In genomic region chr7:12385364-12385786, GRCh38 we compare ENCODE assay signal across 1 cellular context.
A peak's percentile ranks its signal among the peaks of the same experiment; 100 is the strongest.
TF ChIP-seq lines count a peak whose summit lies in the region.

No MANE protein-coding gene starts in this region.

TF ChIP-seq in K562, 482 proteins besides CTCF, POLR2A, EP300 and RAD21 (continued from another document and continues in another):
- no peak for TF ChIP-seq SMC3 (conservative IDR thresholded peaks at IDR 0.05; ENCODE audit: insufficient read depth, low read depth, low read length)
- TF ChIP-seq, protein P1, sequence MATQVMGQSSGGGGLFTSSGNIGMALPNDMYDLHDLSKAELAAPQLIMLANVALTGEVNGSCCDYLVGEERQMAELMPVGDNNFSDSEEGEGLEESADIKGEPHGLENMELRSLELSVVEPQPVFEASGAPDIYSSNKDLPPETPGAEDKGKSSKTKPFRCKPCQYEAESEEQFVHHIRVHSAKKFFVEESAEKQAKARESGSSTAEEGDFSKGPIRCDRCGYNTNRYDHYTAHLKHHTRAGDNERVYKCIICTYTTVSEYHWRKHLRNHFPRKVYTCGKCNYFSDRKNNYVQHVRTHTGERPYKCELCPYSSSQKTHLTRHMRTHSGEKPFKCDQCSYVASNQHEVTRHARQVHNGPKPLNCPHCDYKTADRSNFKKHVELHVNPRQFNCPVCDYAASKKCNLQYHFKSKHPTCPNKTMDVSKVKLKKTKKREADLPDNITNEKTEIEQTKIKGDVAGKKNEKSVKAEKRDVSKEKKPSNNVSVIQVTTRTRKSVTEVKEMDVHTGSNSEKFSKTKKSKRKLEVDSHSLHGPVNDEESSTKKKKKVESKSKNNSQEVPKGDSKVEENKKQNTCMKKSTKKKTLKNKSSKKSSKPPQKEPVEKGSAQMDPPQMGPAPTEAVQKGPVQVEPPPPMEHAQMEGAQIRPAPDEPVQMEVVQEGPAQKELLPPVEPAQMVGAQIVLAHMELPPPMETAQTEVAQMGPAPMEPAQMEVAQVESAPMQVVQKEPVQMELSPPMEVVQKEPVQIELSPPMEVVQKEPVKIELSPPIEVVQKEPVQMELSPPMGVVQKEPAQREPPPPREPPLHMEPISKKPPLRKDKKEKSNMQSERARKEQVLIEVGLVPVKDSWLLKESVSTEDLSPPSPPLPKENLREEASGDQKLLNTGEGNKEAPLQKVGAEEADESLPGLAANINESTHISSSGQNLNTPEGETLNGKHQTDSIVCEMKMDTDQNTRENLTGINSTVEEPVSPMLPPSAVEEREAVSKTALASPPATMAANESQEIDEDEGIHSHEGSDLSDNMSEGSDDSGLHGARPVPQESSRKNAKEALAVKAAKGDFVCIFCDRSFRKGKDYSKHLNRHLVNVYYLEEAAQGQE (CRISPR knock-in tag; IDR thresholded peaks at IDR 0.05; ENCODE audit: low read depth), result no peak
- TF ChIP-seq ZNF174 (CRISPR knock-in tag; IDR thresholded peaks at IDR 0.05), result no peak
- TF ChIP-seq CBX8 (IDR thresholded peaks at IDR 0.05; ENCODE audit: borderline replicate concordance, extremely low read depth, low read depth, low read length, poor library complexity, severe bottlenecking), result no peak
- no peak for TF ChIP-seq MYC (IDR thresholded peaks at IDR 0.05; ENCODE audit: low read depth, low read length)
- TF ChIP-seq MYC (CRISPR knock-in tag; IDR thresholded peaks at IDR 0.05; ENCODE audit: borderline replicate concordance, low read depth), result no peak
- TF ChIP-seq HLTF (IDR thresholded peaks at IDR 0.05), result no peak
- TF ChIP-seq, protein P2, sequence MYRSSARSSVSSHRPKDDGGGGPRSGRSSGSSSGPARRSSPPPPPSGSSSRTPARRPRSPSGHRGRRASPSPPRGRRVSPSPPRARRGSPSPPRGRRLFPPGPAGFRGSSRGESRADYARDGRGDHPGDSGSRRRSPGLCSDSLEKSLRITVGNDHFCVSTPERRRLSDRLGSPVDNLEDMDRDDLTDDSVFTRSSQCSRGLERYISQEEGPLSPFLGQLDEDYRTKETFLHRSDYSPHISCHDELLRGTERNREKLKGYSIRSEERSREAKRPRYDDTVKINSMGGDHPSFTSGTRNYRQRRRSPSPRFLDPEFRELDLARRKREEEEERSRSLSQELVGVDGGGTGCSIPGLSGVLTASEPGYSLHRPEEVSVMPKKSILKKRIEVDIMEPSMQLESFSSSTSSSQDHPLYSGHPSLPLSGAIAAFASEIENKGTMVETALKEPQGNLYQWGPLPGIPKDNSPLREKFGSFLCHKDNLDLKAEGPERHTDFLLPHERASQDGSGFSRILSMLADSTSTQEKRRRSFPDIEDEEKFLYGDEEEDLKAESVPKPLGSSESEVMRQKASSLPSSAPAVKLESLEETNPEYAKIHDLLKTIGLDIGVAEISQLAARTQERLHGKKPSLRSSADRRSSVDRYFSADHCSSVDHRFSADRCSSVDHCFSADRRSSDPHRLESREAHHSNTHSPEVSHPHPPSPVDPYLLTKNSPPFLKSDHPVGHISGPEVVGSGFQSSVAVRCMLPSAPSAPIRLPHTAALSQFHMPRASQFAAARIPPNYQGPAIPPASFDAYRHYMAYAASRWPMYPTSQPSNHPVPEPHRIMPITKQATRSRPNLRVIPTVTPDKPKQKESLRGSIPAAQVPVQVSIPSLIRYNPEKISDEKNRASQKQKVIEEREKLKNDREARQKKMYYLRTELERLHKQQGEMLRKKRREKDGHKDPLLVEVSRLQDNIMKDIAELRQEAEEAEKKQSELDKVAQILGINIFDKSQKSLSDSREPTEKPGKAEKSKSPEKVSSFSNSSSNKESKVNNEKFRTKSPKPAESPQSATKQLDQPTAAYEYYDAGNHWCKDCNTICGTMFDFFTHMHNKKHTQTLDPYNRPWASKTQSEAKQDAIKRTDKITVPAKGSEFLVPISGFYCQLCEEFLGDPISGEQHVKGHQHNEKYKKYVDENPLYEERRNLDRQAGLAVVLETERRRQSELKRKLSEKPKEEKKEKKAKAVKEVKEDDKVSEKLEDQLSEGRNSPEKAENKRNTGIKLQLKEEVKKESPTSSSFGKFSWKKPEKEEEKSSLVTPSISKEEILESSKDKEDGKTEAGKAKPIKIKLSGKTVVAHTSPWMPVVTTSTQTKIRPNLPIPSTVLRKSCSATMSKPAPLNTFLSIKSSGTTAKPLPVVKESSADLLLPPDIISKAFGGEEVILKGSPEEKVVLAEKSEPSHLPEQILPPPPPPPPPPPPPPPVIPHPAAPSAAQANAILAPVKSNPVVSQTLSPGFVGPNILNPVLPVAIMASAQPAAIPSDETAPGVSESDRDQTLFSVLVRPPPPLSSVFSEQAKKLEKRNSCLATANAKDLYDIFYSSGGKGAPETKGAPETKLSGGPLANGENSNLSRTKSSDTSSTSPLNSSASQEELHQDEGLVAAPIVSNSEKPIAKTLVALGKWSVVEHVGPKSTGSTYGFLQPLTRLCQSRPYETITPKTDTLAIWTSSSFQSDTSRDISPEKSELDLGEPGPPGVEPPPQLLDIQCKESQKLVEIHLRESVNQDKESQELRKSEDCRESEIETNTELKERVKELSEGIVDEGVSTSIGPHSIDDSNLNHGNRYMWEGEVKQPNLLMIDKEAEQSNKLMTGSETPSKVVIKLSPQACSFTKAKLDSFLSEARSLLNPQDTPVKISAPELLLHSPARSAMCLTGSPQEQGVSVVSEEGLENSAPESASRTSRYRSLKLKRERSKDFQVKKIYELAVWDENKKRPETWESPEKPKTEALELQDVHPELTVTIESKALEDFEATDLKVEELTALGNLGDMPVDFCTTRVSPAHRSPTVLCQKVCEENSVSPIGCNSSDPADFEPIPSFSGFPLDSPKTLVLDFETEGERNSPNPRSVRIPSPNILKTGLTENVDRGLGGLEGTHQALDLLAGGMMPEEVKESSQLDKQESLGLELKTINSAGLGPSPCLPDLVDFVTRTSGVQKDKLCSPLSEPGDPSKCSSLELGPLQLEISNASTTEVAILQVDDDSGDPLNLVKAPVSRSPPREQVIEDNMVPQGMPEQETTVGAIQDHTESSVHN (IDR thresholded peaks at IDR 0.05; ENCODE audit: borderline replicate concordance in 1 of 2, low read depth in 1 of 2), result no peak
- TF ChIP-seq, protein P3, sequence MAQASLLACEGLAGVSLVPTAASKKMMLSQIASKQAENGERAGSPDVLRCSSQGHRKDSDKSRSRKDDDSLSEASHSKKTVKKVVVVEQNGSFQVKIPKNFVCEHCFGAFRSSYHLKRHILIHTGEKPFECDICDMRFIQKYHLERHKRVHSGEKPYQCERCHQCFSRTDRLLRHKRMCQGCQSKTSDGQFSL (CRISPR knock-in tag; IDR thresholded peaks at IDR 0.05), result no peak
- TF ChIP-seq, protein P3 (tag; IDR thresholded peaks at IDR 0.05), result no peak
- no peak for TF ChIP-seq ZNF780A (CRISPR knock-in tag; IDR thresholded peaks at IDR 0.05)
- no peak for TF ChIP-seq SRSF3 (IDR thresholded peaks at IDR 0.05; ENCODE audit: insufficient read depth, low read length)
- TF ChIP-seq, protein P4, sequence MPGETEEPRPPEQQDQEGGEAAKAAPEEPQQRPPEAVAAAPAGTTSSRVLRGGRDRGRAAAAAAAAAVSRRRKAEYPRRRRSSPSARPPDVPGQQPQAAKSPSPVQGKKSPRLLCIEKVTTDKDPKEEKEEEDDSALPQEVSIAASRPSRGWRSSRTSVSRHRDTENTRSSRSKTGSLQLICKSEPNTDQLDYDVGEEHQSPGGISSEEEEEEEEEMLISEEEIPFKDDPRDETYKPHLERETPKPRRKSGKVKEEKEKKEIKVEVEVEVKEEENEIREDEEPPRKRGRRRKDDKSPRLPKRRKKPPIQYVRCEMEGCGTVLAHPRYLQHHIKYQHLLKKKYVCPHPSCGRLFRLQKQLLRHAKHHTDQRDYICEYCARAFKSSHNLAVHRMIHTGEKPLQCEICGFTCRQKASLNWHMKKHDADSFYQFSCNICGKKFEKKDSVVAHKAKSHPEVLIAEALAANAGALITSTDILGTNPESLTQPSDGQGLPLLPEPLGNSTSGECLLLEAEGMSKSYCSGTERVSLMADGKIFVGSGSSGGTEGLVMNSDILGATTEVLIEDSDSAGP (CRISPR knock-in tag; IDR thresholded peaks at IDR 0.05), result no peak
- TF ChIP-seq GTF2A2 (tag; IDR thresholded peaks at IDR 0.05), result no peak
- TF ChIP-seq ZNF668 (CRISPR knock-in tag; IDR thresholded peaks at IDR 0.05), result no peak
- peak; percentile 90 for TF ChIP-seq GATA2 (CRISPR knock-in tag; IDR thresholded peaks at IDR 0.05)
- TF ChIP-seq, protein P5, sequence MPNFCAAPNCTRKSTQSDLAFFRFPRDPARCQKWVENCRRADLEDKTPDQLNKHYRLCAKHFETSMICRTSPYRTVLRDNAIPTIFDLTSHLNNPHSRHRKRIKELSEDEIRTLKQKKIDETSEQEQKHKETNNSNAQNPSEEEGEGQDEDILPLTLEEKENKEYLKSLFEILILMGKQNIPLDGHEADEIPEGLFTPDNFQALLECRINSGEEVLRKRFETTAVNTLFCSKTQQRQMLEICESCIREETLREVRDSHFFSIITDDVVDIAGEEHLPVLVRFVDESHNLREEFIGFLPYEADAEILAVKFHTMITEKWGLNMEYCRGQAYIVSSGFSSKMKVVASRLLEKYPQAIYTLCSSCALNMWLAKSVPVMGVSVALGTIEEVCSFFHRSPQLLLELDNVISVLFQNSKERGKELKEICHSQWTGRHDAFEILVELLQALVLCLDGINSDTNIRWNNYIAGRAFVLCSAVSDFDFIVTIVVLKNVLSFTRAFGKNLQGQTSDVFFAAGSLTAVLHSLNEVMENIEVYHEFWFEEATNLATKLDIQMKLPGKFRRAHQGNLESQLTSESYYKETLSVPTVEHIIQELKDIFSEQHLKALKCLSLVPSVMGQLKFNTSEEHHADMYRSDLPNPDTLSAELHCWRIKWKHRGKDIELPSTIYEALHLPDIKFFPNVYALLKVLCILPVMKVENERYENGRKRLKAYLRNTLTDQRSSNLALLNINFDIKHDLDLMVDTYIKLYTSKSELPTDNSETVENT (CRISPR knock-in tag; IDR thresholded peaks at IDR 0.05), result no peak
- TF ChIP-seq, protein P6, sequence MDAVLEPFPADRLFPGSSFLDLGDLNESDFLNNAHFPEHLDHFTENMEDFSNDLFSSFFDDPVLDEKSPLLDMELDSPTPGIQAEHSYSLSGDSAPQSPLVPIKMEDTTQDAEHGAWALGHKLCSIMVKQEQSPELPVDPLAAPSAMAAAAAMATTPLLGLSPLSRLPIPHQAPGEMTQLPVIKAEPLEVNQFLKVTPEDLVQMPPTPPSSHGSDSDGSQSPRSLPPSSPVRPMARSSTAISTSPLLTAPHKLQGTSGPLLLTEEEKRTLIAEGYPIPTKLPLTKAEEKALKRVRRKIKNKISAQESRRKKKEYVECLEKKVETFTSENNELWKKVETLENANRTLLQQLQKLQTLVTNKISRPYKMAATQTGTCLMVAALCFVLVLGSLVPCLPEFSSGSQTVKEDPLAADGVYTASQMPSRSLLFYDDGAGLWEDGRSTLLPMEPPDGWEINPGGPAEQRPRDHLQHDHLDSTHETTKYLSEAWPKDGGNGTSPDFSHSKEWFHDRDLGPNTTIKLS (IDR thresholded peaks at IDR 0.05; ENCODE audit: borderline replicate concordance, low read depth), result no peak
- TF ChIP-seq FOXK2 (conservative IDR thresholded peaks at IDR 0.05 in 1 of 2, IDR thresholded peaks at IDR 0.05 in 1 of 2; ENCODE audit: low read depth in 2 of 2), result no peak
- TF ChIP-seq FOXM1 (IDR thresholded peaks at IDR 0.05; ENCODE audit: low read depth), result peak; percentile 94
- TF ChIP-seq FOXM1 (CRISPR knock-in tag; IDR thresholded peaks at IDR 0.05; ENCODE audit: low read depth), result no peak
- no peak for TF ChIP-seq SIN3B (IDR thresholded peaks at IDR 0.05; ENCODE audit: low read depth)
- TF ChIP-seq RFX1 (IDR thresholded peaks at IDR 0.05), result no peak
- TF ChIP-seq PTBP1 (IDR thresholded peaks at IDR 0.05; ENCODE audit: low read depth, low read length), result no peak
- TF ChIP-seq SNRNP70 (optimal IDR thresholded peaks at IDR 0.05; ENCODE audit: low read depth, low read length), result no peak
- no peak for TF ChIP-seq TFAM (CRISPR knock-in tag; conservative IDR thresholded peaks at IDR 0.05)
- TF ChIP-seq HEY1 (CRISPR knock-in tag; IDR thresholded peaks at IDR 0.05; ENCODE audit: borderline replicate concordance), result no peak
- TF ChIP-seq CBFA2T2 (conservative IDR thresholded peaks at IDR 0.05), result peak; percentile 96
- TF ChIP-seq, protein P7, sequence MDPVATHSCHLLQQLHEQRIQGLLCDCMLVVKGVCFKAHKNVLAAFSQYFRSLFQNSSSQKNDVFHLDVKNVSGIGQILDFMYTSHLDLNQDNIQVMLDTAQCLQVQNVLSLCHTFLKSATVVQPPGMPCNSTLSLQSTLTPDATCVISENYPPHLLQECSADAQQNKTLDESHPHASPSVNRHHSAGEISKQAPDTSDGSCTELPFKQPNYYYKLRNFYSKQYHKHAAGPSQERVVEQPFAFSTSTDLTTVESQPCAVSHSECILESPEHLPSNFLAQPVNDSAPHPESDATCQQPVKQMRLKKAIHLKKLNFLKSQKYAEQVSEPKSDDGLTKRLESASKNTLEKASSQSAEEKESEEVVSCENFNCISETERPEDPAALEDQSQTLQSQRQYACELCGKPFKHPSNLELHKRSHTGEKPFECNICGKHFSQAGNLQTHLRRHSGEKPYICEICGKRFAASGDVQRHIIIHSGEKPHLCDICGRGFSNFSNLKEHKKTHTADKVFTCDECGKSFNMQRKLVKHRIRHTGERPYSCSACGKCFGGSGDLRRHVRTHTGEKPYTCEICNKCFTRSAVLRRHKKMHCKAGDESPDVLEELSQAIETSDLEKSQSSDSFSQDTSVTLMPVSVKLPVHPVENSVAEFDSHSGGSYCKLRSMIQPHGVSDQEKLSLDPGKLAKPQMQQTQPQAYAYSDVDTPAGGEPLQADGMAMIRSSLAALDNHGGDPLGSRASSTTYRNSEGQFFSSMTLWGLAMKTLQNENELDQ (CRISPR knock-in tag; IDR thresholded peaks at IDR 0.05; ENCODE audit: borderline replicate concordance), result no peak
- no peak for TF ChIP-seq ZNF3 (CRISPR knock-in tag; IDR thresholded peaks at IDR 0.05)
- no peak for TF ChIP-seq NR2F6 (CRISPR knock-in tag; IDR thresholded peaks at IDR 0.05)
- TF ChIP-seq CBFA2T3 (IDR thresholded peaks at IDR 0.05), result peak; percentile 98
- TF ChIP-seq ESRRA (IDR thresholded peaks at IDR 0.05; ENCODE audit: borderline replicate concordance, low read depth), result peak; percentile 76
- peak; percentile 71 for TF ChIP-seq ATF7 (IDR thresholded peaks at IDR 0.05)
